ENCODE assay signal across 15 cellular contexts in genomic region chr14:54589843-54590242, GRCh38.
"Had no signal": no experiment of that assay in that cellular context is flagged by ENCODE, and none has a peak within 500 bp of the region (broad histone marks: within the 10 kb centered on the region; RNA-seq: fewer than 3 reads in every experiment).

No MANE protein-coding gene starts in this region.

- H3K4me3 Mint-ChIP-seq: activated CD4-positive, alpha-beta T cell treated with anti-CD3 and anti-CD28 coated beads, Interleukin-2, amount 10 ng/mL, durations not matched to agents 24 days and 14 days; activated naive CD8-positive, alpha-beta T cell treated with anti-CD3 and anti-CD28 coated beads, Interleukin-2, amount 50 U/mL, for 24 hours; mesothelial cell of epicardium; stimulated activated memory B cell treated with anti-CD40 and anti-IgM and Interleukin-4, amounts not matched to agents 10 μg/mL and 1 μg/mL and 100 μg/mL, for 72 hours had no signal

- H3K4me3 ChIP-seq: lower lobe of right lung, tibial nerve had no signal

- H3K36me3 ChIP-seq: lower lobe of right lung, tibial nerve had no signal

- H3K27me3 ChIP-seq: tibial nerve had no signal

- H3K27ac ChIP-seq: lower lobe of right lung, tibial nerve had no signal

- H3K9me3 Mint-ChIP-seq: activated naive CD8-positive, alpha-beta T cell treated with anti-CD3 and anti-CD28 coated beads, Interleukin-2, amount 50 U/mL, for 24 hours; stimulated activated memory B cell treated with anti-CD40 and anti-IgM and Interleukin-4, amounts not matched to agents 10 μg/mL and 1 μg/mL and 100 μg/mL, for 72 hours had no signal

- ATAC-seq: esophagus mucosa; left colon; stimulated activated memory B cell treated with anti-CD40 and anti-IgM and Interleukin-4, amounts not matched to agents 10 μg/mL and 1 μg/mL and 100 μg/mL, for 72 hours had no signal

- H3K27me3 Mint-ChIP-seq: stimulated activated memory B cell treated with anti-CD40 and anti-IgM and Interleukin-4, amounts not matched to agents 10 μg/mL and 1 μg/mL and 100 μg/mL, for 72 hours had no signal

- H3K27ac Mint-ChIP-seq: activated CD4-positive, alpha-beta T cell treated with anti-CD3 and anti-CD28 coated beads, Interleukin-2, amount 10 ng/mL, durations not matched to agents 24 days and 14 days; activated naive CD8-positive, alpha-beta T cell treated with anti-CD3 and anti-CD28 coated beads, Interleukin-2, amount 50 U/mL, for 24 hours; mesothelial cell of epicardium; stimulated activated memory B cell treated with anti-CD40 and anti-IgM and Interleukin-4, amounts not matched to agents 10 μg/mL and 1 μg/mL and 100 μg/mL, for 72 hours had no signal

- FAIRE-seq: endometrium had no signal

- H3K9me3 ChIP-seq: lower lobe of right lung, tibial nerve had no signal

- DNase-seq: activated CD4-positive, alpha-beta T cell treated with anti-CD3 and anti-CD28 coated beads, Interleukin-2, amount 10 ng/mL, durations not matched to agents 24 days and 14 days; activated CD4-positive, CD25-positive, alpha-beta regulatory T cell; activated naive CD4-positive, alpha-beta T cell; activated naive CD8-positive, alpha-beta T cell treated with anti-CD3 and anti-CD28 coated beads, Interleukin-2, amount 50 U/mL, for 24 hours; foreskin melanocyte; head of caudate nucleus; left colon; lower lobe of right lung; stimulated activated CD4-positive, alpha-beta T cell treated with anti-CD3 and anti-CD28 coated beads, Interleukin-12 subunit alpha, Interleukin-12 subunit beta, amount 100 ng/mL, for 4 hours; stimulated activated CD4-positive, alpha-beta T cell treated with anti-CD3 and anti-CD28 coated beads, Interleukin-2, amount 100 ng/mL, for 24 hours had no signal
